In genomic region chr14:49286257-49286983, GRCh38 we compare ENCODE assay signal across 32 cellular contexts.
"Had no signal": no experiment of that assay in that cellular context is flagged by ENCODE, and none has a peak within 500 bp of the region (broad histone marks: within the 10 kb centered on the region; RNA-seq: fewer than 3 reads in every experiment).

No MANE protein-coding gene starts in this region.

- H3K4me1 ChIP-seq: adrenal gland, ascending aorta, body of pancreas, breast epithelium had no signal

- H3K36me3 ChIP-seq: adrenal gland, ascending aorta, brain microvascular endothelial cell, breast epithelium, cardiac muscle cell had no signal

- H3K4me3 ChIP-seq: adrenal gland, ascending aorta, body of pancreas, breast epithelium, cardiac muscle cell had no signal

- H3K9me3 ChIP-seq: adrenal gland, ascending aorta, body of pancreas, breast epithelium had no signal

- H3K27me3 ChIP-seq: adrenal gland, ascending aorta, body of pancreas, brain microvascular endothelial cell, breast epithelium had no signal

- DNase-seq: activated effector memory CD4-positive, alpha-beta T cell treated with anti-CD3 and anti-CD28 coated beads, Interleukin-2, amount 50 U/mL, for 16 hours; activated effector memory CD4-positive, alpha-beta T cell treated with Interleukin-2 at 50 U/mL for 16 hours; activated gamma-delta T cell; activated gamma-delta T cell treated with Interleukin-2 at 50 U/mL for 16 hours; activated naive CD4-positive, alpha-beta T cell; activated naive CD4-positive, alpha-beta T cell treated with anti-CD3 and anti-CD28 coated beads for 36 hours; activated naive CD4-positive, alpha-beta T cell treated with anti-CD3 and anti-CD28 coated beads, Interleukin-2, amount 10 ng/mL, durations not matched to agents 7 days and 5 days; activated naive CD4-positive, alpha-beta T cell treated with anti-CD3 and anti-CD28 coated beads, Interleukin-2, amount 50 U/mL, for 16 hours; activated naive CD4-positive, alpha-beta T cell treated with Interleukin-2 at 50 U/mL for 16 hours; activated naive CD8-positive, alpha-beta T cell treated with anti-CD3 and anti-CD28 coated beads for 36 hours; activated naive CD8-positive, alpha-beta T cell treated with anti-CD3 and anti-CD28 coated beads, Interleukin-2, amount 10 ng/mL, durations not matched to agents 7 days and 5 days; activated naive CD8-positive, alpha-beta T cell treated with anti-CD3 and anti-CD28 coated beads, Interleukin-2, amount 50 U/mL, for 24 hours; activated T-cell treated with anti-CD3 and anti-CD28 coated beads, Interleukin-2, amount 50 U/mL, for 1 hour; activated T-cell treated with anti-CD3 and anti-CD28 coated beads, Interleukin-2, amount 50 U/mL, for 24 hours; activated T-cell treated with anti-CD3 and anti-CD28 coated beads, Interleukin-2, amount 50 U/mL, for 4 hours; activated T-cell treated with anti-CD3 and anti-CD28 coated beads, Interleukin-2, amount 50 U/mL, for 48 hours; activated T-cell treated with anti-CD3 and anti-CD28 coated beads, Interleukin-2, amount 50 U/mL, for 72 hours; adrenal gland; amniotic stem cell; amygdala; anterior cingulate cortex; aorta; body of pancreas; brain microvascular endothelial cell; caudate nucleus; central memory CD4-positive, alpha-beta T cell; cerebellar nuclear complex had no signal

- ATAC-seq: activated naive CD4-positive, alpha-beta T cell treated with anti-CD3 and anti-CD28 coated beads, Interleukin-2, amount 50 U/mL, for 72 hours; activated naive CD8-positive, alpha-beta T cell treated with anti-CD3 and anti-CD28 coated beads, Interleukin-2, amount 50 U/mL, for 24 hours; activated T-cell treated with anti-CD3 and anti-CD28 coated beads, Interleukin-2, amount 50 U/mL, for 4 hours; activated T-cell treated with anti-CD3 and anti-CD28 coated beads, Interleukin-2, amount 50 U/mL, for 72 hours; activated T-helper 17 cell treated with anti-CD3 and anti-CD28 coated beads, Interleukin-2, amount 50 U/mL, for 72 hours; body of pancreas had no signal

- H3K27ac ChIP-seq: adrenal gland, ascending aorta, body of pancreas, brain microvascular endothelial cell, breast epithelium, cardiac muscle cell had no signal
